In genomic region chr2:70080597-70081200, GRCh38 we compare ENCODE assay signal across 14 cellular contexts. TPM values are rescaled to one million over a fixed set of nuclear protein-coding genes. Genes with fewer than 3 reads are reported as not detected.
A peak's percentile ranks its signal among the peaks of the same experiment; 100 is the strongest.
DNase-seq lines count a peak whose midpoint lies in the region; ATAC-seq and TF ChIP-seq lines count a peak whose summit lies in the region.
"Had no signal": no experiment of that assay in that cellular context is flagged by ENCODE, and none has a peak within 500 bp of the region (broad histone marks: within the 10 kb centered on the region; RNA-seq: fewer than 3 reads in every experiment).

No MANE protein-coding gene starts in this region.

- no peak for ATAC-seq in GM23338
- no peak for ATAC-seq in T-cell (replicated peaks in 1 of 4)
- no peak for ATAC-seq in HG02610 (IDR thresholded peaks at IDR 0.05; ENCODE audit: unreplicated experiment)

- CTCF ChIA-PET in T-cell (lab: Charles Lee): interaction anchor here in 1 of 2 donors (5.7 kb wide), 1 partner anchor 10 kb away, joined by 51 read pairs; no protein-coding TSS in a partner anchor

- no peaks in the 10 kb centered on the region for H3K9me3 Mint-ChIP-seq in GM23338
- H3K9me3 Mint-ChIP-seq in T-cell: no peaks in the 10 kb centered on the region
- no peaks in the 10 kb centered on the region for H3K9me3 Mint-ChIP-seq in endodermal cell
- H3K9me3 Mint-ChIP-seq in osteocyte (ENCODE audit: unreplicated experiment): no peaks in the 10 kb centered on the region

- DNase-seq in GM23338 (ENCODE audit: low spot score): no peak
- no peak for DNase-seq in T-cell
- DNase-seq in endodermal cell: no peak
- no peak for DNase-seq in osteocyte (ENCODE audit: extremely low spot score, unreplicated experiment)
- no peak for DNase-seq in NCI-H1694 treated with DMSO at 0.1 percent for 48 hours (lab: John Stamatoyannopoulos, UW)
- DNase-seq in UCSD-AML1 (lab: John Stamatoyannopoulos, UW; ENCODE audit: unreplicated experiment): no peak
- DNase-seq: activated effector memory CD4-positive, alpha-beta T cell treated with Interleukin-2 at 50 U/mL for 16 hours; COR-L47; NCI-H1694; NK-92 treated with Interleukin-12 subunit alpha and Interleukin-12 subunit beta, amount 100 ng/mL, for 24 hours; SJCRH30; WERI-Rb-1 had no signal

- H3K27me3 Mint-ChIP-seq in GM23338 (ENCODE audit: insufficient read depth, low read depth, poor library complexity): peaks cover 12% of the 10 kb centered on the region
- H3K27me3 Mint-ChIP-seq in T-cell: no peaks in the 10 kb centered on the region
- no peaks in the 10 kb centered on the region for H3K27me3 Mint-ChIP-seq in endodermal cell (ENCODE audit: insufficient read depth)
- H3K27me3 Mint-ChIP-seq in osteocyte (ENCODE audit: unreplicated experiment): no peaks in the 10 kb centered on the region

- peaks cover 12% of the 10 kb centered on the region for H3K79me2 ChIP-seq in GM23338 (replicated peaks; ENCODE audit: insufficient read depth)

- H3K4me3 Mint-ChIP-seq in GM23338 (no peak overlapping the region), T-cell (no peak overlapping the region), endodermal cell (no peak overlapping the region), osteocyte (ENCODE audit: unreplicated experiment) (no peak overlapping the region)

- H2AFZ ChIP-seq in GM23338: no peak overlapping the region

- H3K4me1 ChIP-seq in GM23338 (ENCODE audit: insufficient read depth) (peaks cover 18% of the 10 kb centered on the region), endodermal cell (ENCODE audit: control insufficient read depth, insufficient read depth, low read length) (peaks cover 12% of the 10 kb centered on the region)

- H3K27ac Mint-ChIP-seq in GM23338 (peak overlapping the region; percentile 94), T-cell (peak overlapping the region; percentile 48 to 63), endodermal cell (peak overlapping the region; percentile 36), osteocyte (ENCODE audit: unreplicated experiment) (peak overlapping the region; percentile 38)

- H3K4me2 ChIP-seq in GM23338: no peak overlapping the region

- H3K36me3 Mint-ChIP-seq in GM23338 (ENCODE audit: low read depth) (peaks cover 78% of the 10 kb centered on the region), T-cell (peaks cover 55% of the 10 kb centered on the region), endodermal cell (ENCODE audit: low read depth) (peaks cover 65% of the 10 kb centered on the region), osteocyte (ENCODE audit: unreplicated experiment) (peaks cover 34% of the 10 kb centered on the region)

- peaks cover 9% of the 10 kb centered on the region for H3F3A ChIP-seq in GM23338 (replicated peaks; ENCODE audit: low read depth)

- peaks cover 30% of the 10 kb centered on the region for H3K36me3 ChIP-seq in GM23338 (ENCODE audit: insufficient read depth)
- H3K36me3 ChIP-seq in endodermal cell (ENCODE audit: control insufficient read depth, insufficient read depth, low read length): peaks cover 80% of the 10 kb centered on the region

- POLR2A ChIA-PET in T-cell (lab: Charles Lee): interaction anchor here in 1 of 2 donors (0.6 kb wide), 1 partner anchor 17 kb away, joined by 3 read pairs; no protein-coding TSS in a partner anchor

- no peak overlapping the region for H3K9ac ChIP-seq in endodermal cell (ENCODE audit: extremely low read depth, low read length, poor library complexity, severe bottlenecking)

- TF ChIP-seq CTCF in GM23338 (conservative IDR thresholded peaks at IDR 0.05; ENCODE audit: low read depth in 2 of 2) (no peak), endodermal cell (conservative IDR thresholded peaks at IDR 0.05) (no peak), osteocyte (IDR thresholded peaks at IDR 0.05) (no peak)

- H3K4me1 Mint-ChIP-seq in GM23338 (peaks cover 32% of the 10 kb centered on the region), T-cell (peaks cover 49 to 66% (median 52%) of the 10 kb centered on the region in 3 donors), endodermal cell (peaks cover 18% of the 10 kb centered on the region), osteocyte (ENCODE audit: unreplicated experiment) (peaks cover 16% of the 10 kb centered on the region)

- H3K9me3 ChIP-seq in endodermal cell (ENCODE audit: control insufficient read depth, low read length): no peaks in the 10 kb centered on the region
- H3K9me3 ChIP-seq: SJCRH30, suprapubic skin had no signal

- peak overlapping the region; percentile 39 for H3K27ac ChIP-seq in GM23338 (ENCODE audit: low read depth)
- no peak overlapping the region for H3K27ac ChIP-seq in endodermal cell (ENCODE audit: low read depth, low read length)
- H3K27ac ChIP-seq: SJCRH30, suprapubic skin, WERI-Rb-1 had no signal

- no peaks in the 10 kb centered on the region for H4K20me1 ChIP-seq in GM23338 (replicated peaks; ENCODE audit: insufficient read depth)

- 93 to 100% methylated on average over 3 of the region's 3 CpGs for WGBS in endodermal cell (ENCODE audit: insufficient coverage in 1 of 2, insufficient read length in 1 of 2), 2 experiments

- H3K4me3 ChIP-seq in GM23338 (no peak overlapping the region), endodermal cell (ENCODE audit: low read length) (no peak overlapping the region)
- H3K4me3 ChIP-seq: SJCRH30, suprapubic skin had no signal

- no peaks in the 10 kb centered on the region for H3K9me2 ChIP-seq in GM23338 (ENCODE audit: insufficient read depth)

- H3K27me3 ChIP-seq in GM23338 (ENCODE audit: insufficient read depth) (no peaks in the 10 kb centered on the region), endodermal cell (ENCODE audit: control insufficient read depth, insufficient read depth, low read length, poor library complexity, severe bottlenecking) (no peaks in the 10 kb centered on the region)
- H3K27me3 ChIP-seq: SJCRH30, suprapubic skin had no signal

TF ChIP-seq in GM23338, 12 proteins besides CTCF, POLR2A, EP300 and RAD21 (continues in another document):
- TF ChIP-seq EZH2phosphoT487 (IDR thresholded peaks at IDR 0.05; ENCODE audit: unreplicated experiment) (no peak), ETS1 (IDR thresholded peaks at IDR 0.05) (no peak), NANOG (IDR thresholded peaks at IDR 0.05; ENCODE audit: borderline replicate concordance) (no peak), JUNB (IDR thresholded peaks at IDR 0.05; ENCODE audit: unreplicated experiment) (no peak), CREB1 (CRISPR knock-in tag; IDR thresholded peaks at IDR 0.05; ENCODE audit: low read depth) (no peak), STAT1 (IDR thresholded peaks at IDR 0.05; ENCODE audit: unreplicated experiment) (no peak)

RNA-seq across cellular contexts. Expression of gene PCBP1, which starts 6.6 kb away (rescaled TPM):
- 212 and 254 TPM in 2 replicates for total RNA-seq in GM23338 (2014; rRNA removed; shearing (Covaris generic))
- polyA plus RNA-seq in GM23338 (2016; fragmentation: Nextera tagmentation; extraction: Ambion mirVana): 393 and 400 TPM in 2 replicates
- total RNA-seq in T-cell (100 to 1,000 TPM; 303 to 431 (median 386) TPM), endodermal cell (100 to 1,000 TPM; 344 to 357 TPM), osteocyte (261 and 262 TPM in 2 replicates)
- polyA plus RNA-seq in endodermal cell (2013, experiment 1 of 2): 354 TPM
- 313 TPM for polyA plus RNA-seq in endodermal cell (2013, experiment 2 of 2)

Comparison
In these comparisons a context has a peak if more than half of its experiments do, and no peak if none do; other contexts are left out.
1. H3K27ac Mint-ChIP-seq: peak in every context shown above with its lines; median percentile 94 in GM23338; 56 in T-cell; 38 in osteocyte; 36 in endodermal cell.